Comparison of ENCODE assay signal across 31 cellular contexts in genomic region chr20:23414526-23415188, GRCh38. TPM values are rescaled to one million over a fixed set of nuclear protein-coding genes. Genes with fewer than 3 reads are reported as not detected.
"Had no signal": no experiment of that assay in that cellular context is flagged by ENCODE, and none has a peak within 500 bp of the region (broad histone marks: within the 10 kb centered on the region; RNA-seq: fewer than 3 reads in every experiment).

No MANE protein-coding gene starts in this region.

- H3K36me3 ChIP-seq: adrenal gland, breast epithelium, MG63, SJSA1 had no signal

- H3K9me3 ChIP-seq: adrenal gland, body of pancreas, breast epithelium, MG63, SJSA1, SK-N-SH had no signal

- H3K27ac ChIP-seq: body of pancreas, breast epithelium, SJSA1 had no signal

- DNase-seq: activated CD4-positive, alpha-beta T cell treated with anti-CD3 and anti-CD28 coated beads, Interleukin-2, amount 10 ng/mL, durations not matched to agents 24 days and 14 days; activated CD4-positive, alpha-beta T cell treated with anti-CD3 and anti-CD28 coated beads, Interleukin-2, amount 50 U/mL, for 4 hours; activated CD8-positive, alpha-beta T cell treated with anti-CD3 and anti-CD28 coated beads for 36 hours; activated effector memory CD4-positive, alpha-beta T cell treated with anti-CD3 and anti-CD28 coated beads, Interleukin-2, amount 50 U/mL, for 16 hours; activated naive CD4-positive, alpha-beta T cell; activated naive CD8-positive, alpha-beta T cell treated with anti-CD3 and anti-CD28 coated beads, Interleukin-2, amount 10 ng/mL, durations not matched to agents 7 days and 5 days; activated T-cell treated with anti-CD3 and anti-CD28 coated beads, Interleukin-2, amount 50 U/mL, for 1 hour; activated T-cell treated with anti-CD3 and anti-CD28 coated beads, Interleukin-2, amount 50 U/mL, for 72 hours; adrenal gland; body of pancreas; Kasumi-1; MG63; NCI-H1048; NCI-H1105 treated with DMSO at 0.1 percent for 48 hours; NCI-H1436; NCI-H1694; NCI-H1930; NCI-H345; NCI-H524 treated with DMSO at 0.1 percent for 48 hours; RPMI8226; SHP77 treated with DMSO at 0.1 percent for 48 hours; SK-N-SH had no signal

- H3K4me3 ChIP-seq: adrenal gland, body of pancreas, breast epithelium, MG63, SJSA1 had no signal

- FAIRE-seq: astrocyte, TTC549 had no signal

- H3K9ac ChIP-seq: SK-N-SH had no signal

- H3K27me3 ChIP-seq: adrenal gland, body of pancreas, breast epithelium, MG63, SJSA1 had no signal

- H3K4me2 ChIP-seq: SK-N-SH had no signal

- ATAC-seq: activated CD8-positive, alpha-beta T cell treated with anti-CD3 and anti-CD28 coated beads for 36 hours; activated T-cell treated with anti-CD3 and anti-CD28 coated beads, Interleukin-2, amount 50 U/mL, for 72 hours; activated T-helper 17 cell treated with anti-CD3 and anti-CD28 coated beads, Interleukin-2, amount 50 U/mL, for 72 hours; body of pancreas; Panc1 had no signal

RNA-seq across cellular contexts. Expression of gene CSTL1, which starts 24.8 kb away (rescaled TPM):
- total RNA-seq: activated CD4-positive, alpha-beta T cell treated with anti-CD3 and anti-CD28 coated beads, Interleukin-2, amount 10 ng/mL, durations not matched to agents 24 days and 14 days; activated CD8-positive, alpha-beta memory T cell treated with anti-CD3 and anti-CD28 coated beads for 36 hours; activated CD8-positive, alpha-beta T cell treated with anti-CD3 and anti-CD28 coated beads for 36 hours; activated naive CD8-positive, alpha-beta T cell treated with anti-CD3 and anti-CD28 coated beads, Interleukin-2, amount 10 ng/mL, durations not matched to agents 7 days and 5 days; activated T-cell treated with anti-CD3 and anti-CD28 coated beads, Interleukin-2, amount 50 U/mL, for 72 hours; activated T-helper 17 cell treated with anti-CD3 and anti-CD28 coated beads, Interleukin-2, amount 50 U/mL, for 72 hours; adrenal gland; astrocyte; body of pancreas; breast epithelium; cardiac septum; NCI-H460; SJSA1 had no signal
- polyA plus RNA-seq: adrenal gland, SK-N-SH had no signal

RNA-seq across cellular contexts. Expression of gene CST11, which starts 38.0 kb away (rescaled TPM):
- total RNA-seq: activated CD4-positive, alpha-beta T cell treated with anti-CD3 and anti-CD28 coated beads, Interleukin-2, amount 10 ng/mL, durations not matched to agents 24 days and 14 days; activated CD8-positive, alpha-beta memory T cell treated with anti-CD3 and anti-CD28 coated beads for 36 hours; activated CD8-positive, alpha-beta T cell treated with anti-CD3 and anti-CD28 coated beads for 36 hours; activated naive CD8-positive, alpha-beta T cell treated with anti-CD3 and anti-CD28 coated beads, Interleukin-2, amount 10 ng/mL, durations not matched to agents 7 days and 5 days; activated T-cell treated with anti-CD3 and anti-CD28 coated beads, Interleukin-2, amount 50 U/mL, for 72 hours; activated T-helper 17 cell treated with anti-CD3 and anti-CD28 coated beads, Interleukin-2, amount 50 U/mL, for 72 hours; adrenal gland; astrocyte; body of pancreas; breast epithelium; cardiac septum; NCI-H460; SJSA1 had no signal
- polyA plus RNA-seq: adrenal gland, SK-N-SH had no signal
